1 cellular context compared by ENCODE assay signal in the genomic region with DNA sequence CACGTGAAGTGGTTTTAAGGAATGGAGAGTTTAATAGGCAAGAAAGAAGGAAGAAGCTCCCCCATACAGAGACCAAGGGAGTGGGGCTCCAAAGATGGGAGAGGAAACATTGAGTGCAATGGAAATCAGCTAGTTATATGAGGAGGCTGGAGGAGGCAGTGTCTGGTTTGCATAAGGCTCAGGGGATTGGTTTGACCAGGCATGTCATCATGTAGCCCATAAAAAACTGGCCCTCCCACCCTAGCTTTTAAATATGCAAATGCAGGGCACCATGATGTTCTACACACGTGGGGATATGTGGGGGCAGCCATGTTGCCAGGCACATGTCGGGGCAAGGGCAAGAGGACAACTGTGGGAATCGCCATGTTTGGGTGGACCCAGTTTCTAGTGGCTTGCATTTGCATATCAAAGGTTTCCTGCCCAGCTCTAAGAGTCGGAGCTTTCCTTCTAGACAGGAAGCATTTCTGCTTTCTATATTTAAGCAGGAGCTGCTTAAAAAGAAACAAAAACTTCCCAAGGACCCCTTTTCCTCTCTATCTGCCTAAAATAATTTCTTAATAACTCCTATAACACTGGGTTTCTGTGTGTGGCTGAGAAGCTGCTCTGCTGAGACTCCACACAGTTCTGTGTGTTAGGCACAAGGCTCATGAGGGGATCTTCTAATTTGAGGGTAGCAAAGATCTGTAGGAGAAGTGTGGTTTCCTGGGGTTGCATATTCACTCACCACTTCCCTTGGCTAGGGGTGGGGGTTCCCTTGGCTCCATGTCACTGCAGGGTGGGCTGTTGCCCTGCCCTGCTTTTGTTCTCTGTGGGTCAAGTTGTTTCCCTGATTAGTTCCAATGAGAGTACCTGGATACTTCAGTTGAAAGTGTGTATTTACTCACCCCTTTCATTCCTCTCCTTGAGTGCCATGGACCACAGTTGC.
TF ChIP-seq lines count a peak whose summit lies in the region.

No MANE protein-coding gene starts in this region.

TF ChIP-seq in K562, 482 proteins besides CTCF, POLR2A, EP300 and RAD21 (continued from another document and continues in another):
- TF ChIP-seq ZNF57 (CRISPR knock-in tag; IDR thresholded peaks at IDR 0.05): no peak
- TF ChIP-seq ZNF354B (CRISPR knock-in tag; IDR thresholded peaks at IDR 0.05): no peak
- no peak for TF ChIP-seq PTTG1 (tag; IDR thresholded peaks at IDR 0.05; ENCODE audit: low read depth)
- TF ChIP-seq ZNF780A (CRISPR knock-in tag; IDR thresholded peaks at IDR 0.05): no peak
- TF ChIP-seq, protein P1, sequence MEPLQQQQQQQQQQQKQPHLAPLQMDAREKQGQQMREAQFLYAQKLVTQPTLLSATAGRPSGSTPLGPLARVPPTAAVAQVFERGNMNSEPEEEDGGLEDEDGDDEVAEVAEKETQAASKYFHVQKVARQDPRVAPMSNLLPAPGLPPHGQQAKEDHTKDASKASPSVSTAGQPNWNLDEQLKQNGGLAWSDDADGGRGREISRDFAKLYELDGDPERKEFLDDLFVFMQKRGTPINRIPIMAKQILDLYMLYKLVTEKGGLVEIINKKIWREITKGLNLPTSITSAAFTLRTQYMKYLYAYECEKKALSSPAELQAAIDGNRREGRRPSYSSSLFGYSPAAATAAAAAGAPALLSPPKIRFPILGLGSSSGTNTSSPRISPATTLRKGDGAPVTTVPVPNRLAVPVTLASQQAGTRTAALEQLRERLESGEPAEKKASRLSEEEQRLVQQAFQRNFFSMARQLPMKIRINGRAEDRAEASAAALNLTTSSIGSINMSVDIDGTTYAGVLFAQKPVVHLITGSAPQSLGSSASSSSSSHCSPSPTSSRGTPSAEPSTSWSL (CRISPR knock-in tag; IDR thresholded peaks at IDR 0.05; ENCODE audit: borderline replicate concordance): no peak
- TF ChIP-seq PML (IDR thresholded peaks at IDR 0.05; ENCODE audit: low read length): peak; percentile 61; the same call in 1 of the 2 replicates
- TF ChIP-seq CCAR2 (IDR thresholded peaks at IDR 0.05; ENCODE audit: low read depth, low read length): no peak
- TF ChIP-seq, protein P2, sequence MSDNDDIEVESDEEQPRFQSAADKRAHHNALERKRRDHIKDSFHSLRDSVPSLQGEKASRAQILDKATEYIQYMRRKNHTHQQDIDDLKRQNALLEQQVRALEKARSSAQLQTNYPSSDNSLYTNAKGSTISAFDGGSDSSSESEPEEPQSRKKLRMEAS (CRISPR knock-in tag; IDR thresholded peaks at IDR 0.05): peak; percentile 98
- TF ChIP-seq BMI1 (IDR thresholded peaks at IDR 0.05; ENCODE audit: low read length): no peak
- TF ChIP-seq POLR2AphosphoS2 (IDR thresholded peaks at IDR 0.05; ENCODE audit: low read length): no peak
- peak; percentile 42 for TF ChIP-seq SAP30 (IDR thresholded peaks at IDR 0.05; ENCODE audit: borderline replicate concordance, insufficient read depth, low read depth, low read length, poor library complexity, severe bottlenecking)
- 0 out of 2 replicates have a peak, but pooled peaks have one; percentile 29 for TF ChIP-seq ELF1 (tag; IDR thresholded peaks at IDR 0.05)
- TF ChIP-seq, protein P3, sequence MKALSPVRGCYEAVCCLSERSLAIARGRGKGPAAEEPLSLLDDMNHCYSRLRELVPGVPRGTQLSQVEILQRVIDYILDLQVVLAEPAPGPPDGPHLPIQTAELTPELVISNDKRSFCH (CRISPR knock-in tag; IDR thresholded peaks at IDR 0.05): no peak
- TF ChIP-seq, protein P3 (tag; IDR thresholded peaks at IDR 0.05): no peak
- no peak for TF ChIP-seq SMC3 (conservative IDR thresholded peaks at IDR 0.05; ENCODE audit: insufficient read depth, low read depth, low read length)
- no peak for TF ChIP-seq KDM4B (IDR thresholded peaks at IDR 0.05; ENCODE audit: borderline replicate concordance in 2 of 2, low read depth in 1 of 2)
- TF ChIP-seq, protein P4, sequence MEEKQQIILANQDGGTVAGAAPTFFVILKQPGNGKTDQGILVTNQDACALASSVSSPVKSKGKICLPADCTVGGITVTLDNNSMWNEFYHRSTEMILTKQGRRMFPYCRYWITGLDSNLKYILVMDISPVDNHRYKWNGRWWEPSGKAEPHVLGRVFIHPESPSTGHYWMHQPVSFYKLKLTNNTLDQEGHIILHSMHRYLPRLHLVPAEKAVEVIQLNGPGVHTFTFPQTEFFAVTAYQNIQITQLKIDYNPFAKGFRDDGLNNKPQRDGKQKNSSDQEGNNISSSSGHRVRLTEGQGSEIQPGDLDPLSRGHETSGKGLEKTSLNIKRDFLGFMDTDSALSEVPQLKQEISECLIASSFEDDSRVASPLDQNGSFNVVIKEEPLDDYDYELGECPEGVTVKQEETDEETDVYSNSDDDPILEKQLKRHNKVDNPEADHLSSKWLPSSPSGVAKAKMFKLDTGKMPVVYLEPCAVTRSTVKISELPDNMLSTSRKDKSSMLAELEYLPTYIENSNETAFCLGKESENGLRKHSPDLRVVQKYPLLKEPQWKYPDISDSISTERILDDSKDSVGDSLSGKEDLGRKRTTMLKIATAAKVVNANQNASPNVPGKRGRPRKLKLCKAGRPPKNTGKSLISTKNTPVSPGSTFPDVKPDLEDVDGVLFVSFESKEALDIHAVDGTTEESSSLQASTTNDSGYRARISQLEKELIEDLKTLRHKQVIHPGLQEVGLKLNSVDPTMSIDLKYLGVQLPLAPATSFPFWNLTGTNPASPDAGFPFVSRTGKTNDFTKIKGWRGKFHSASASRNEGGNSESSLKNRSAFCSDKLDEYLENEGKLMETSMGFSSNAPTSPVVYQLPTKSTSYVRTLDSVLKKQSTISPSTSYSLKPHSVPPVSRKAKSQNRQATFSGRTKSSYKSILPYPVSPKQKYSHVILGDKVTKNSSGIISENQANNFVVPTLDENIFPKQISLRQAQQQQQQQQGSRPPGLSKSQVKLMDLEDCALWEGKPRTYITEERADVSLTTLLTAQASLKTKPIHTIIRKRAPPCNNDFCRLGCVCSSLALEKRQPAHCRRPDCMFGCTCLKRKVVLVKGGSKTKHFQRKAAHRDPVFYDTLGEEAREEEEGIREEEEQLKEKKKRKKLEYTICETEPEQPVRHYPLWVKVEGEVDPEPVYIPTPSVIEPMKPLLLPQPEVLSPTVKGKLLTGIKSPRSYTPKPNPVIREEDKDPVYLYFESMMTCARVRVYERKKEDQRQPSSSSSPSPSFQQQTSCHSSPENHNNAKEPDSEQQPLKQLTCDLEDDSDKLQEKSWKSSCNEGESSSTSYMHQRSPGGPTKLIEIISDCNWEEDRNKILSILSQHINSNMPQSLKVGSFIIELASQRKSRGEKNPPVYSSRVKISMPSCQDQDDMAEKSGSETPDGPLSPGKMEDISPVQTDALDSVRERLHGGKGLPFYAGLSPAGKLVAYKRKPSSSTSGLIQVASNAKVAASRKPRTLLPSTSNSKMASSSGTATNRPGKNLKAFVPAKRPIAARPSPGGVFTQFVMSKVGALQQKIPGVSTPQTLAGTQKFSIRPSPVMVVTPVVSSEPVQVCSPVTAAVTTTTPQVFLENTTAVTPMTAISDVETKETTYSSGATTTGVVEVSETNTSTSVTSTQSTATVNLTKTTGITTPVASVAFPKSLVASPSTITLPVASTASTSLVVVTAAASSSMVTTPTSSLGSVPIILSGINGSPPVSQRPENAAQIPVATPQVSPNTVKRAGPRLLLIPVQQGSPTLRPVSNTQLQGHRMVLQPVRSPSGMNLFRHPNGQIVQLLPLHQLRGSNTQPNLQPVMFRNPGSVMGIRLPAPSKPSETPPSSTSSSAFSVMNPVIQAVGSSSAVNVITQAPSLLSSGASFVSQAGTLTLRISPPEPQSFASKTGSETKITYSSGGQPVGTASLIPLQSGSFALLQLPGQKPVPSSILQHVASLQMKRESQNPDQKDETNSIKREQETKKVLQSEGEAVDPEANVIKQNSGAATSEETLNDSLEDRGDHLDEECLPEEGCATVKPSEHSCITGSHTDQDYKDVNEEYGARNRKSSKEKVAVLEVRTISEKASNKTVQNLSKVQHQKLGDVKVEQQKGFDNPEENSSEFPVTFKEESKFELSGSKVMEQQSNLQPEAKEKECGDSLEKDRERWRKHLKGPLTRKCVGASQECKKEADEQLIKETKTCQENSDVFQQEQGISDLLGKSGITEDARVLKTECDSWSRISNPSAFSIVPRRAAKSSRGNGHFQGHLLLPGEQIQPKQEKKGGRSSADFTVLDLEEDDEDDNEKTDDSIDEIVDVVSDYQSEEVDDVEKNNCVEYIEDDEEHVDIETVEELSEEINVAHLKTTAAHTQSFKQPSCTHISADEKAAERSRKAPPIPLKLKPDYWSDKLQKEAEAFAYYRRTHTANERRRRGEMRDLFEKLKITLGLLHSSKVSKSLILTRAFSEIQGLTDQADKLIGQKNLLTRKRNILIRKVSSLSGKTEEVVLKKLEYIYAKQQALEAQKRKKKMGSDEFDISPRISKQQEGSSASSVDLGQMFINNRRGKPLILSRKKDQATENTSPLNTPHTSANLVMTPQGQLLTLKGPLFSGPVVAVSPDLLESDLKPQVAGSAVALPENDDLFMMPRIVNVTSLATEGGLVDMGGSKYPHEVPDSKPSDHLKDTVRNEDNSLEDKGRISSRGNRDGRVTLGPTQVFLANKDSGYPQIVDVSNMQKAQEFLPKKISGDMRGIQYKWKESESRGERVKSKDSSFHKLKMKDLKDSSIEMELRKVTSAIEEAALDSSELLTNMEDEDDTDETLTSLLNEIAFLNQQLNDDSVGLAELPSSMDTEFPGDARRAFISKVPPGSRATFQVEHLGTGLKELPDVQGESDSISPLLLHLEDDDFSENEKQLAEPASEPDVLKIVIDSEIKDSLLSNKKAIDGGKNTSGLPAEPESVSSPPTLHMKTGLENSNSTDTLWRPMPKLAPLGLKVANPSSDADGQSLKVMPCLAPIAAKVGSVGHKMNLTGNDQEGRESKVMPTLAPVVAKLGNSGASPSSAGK (IDR thresholded peaks at IDR 0.05): peak; percentile 76
- TF ChIP-seq ZNF124 (CRISPR knock-in tag; IDR thresholded peaks at IDR 0.05): no peak
- peak; percentile 65; the same call in 1 of the 2 replicates for TF ChIP-seq GTF2F1 (IDR thresholded peaks at IDR 0.05; ENCODE audit: low read depth, low read length)
- TF ChIP-seq, protein P5, sequence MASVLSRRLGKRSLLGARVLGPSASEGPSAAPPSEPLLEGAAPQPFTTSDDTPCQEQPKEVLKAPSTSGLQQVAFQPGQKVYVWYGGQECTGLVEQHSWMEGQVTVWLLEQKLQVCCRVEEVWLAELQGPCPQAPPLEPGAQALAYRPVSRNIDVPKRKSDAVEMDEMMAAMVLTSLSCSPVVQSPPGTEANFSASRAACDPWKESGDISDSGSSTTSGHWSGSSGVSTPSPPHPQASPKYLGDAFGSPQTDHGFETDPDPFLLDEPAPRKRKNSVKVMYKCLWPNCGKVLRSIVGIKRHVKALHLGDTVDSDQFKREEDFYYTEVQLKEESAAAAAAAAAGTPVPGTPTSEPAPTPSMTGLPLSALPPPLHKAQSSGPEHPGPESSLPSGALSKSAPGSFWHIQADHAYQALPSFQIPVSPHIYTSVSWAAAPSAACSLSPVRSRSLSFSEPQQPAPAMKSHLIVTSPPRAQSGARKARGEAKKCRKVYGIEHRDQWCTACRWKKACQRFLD (CRISPR knock-in tag; IDR thresholded peaks at IDR 0.05): no peak
- TF ChIP-seq GABPA (tag; conservative IDR thresholded peaks at IDR 0.05; ENCODE audit: low read depth): peak; percentile 51; the same call in 1 of the 2 replicates
- TF ChIP-seq, protein P6, sequence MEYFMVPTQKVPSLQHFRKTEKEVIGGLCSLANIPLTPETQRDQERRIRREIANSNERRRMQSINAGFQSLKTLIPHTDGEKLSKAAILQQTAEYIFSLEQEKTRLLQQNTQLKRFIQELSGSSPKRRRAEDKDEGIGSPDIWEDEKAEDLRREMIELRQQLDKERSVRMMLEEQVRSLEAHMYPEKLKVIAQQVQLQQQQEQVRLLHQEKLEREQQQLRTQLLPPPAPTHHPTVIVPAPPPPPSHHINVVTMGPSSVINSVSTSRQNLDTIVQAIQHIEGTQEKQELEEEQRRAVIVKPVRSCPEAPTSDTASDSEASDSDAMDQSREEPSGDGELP (CRISPR knock-in tag; IDR thresholded peaks at IDR 0.05; ENCODE audit: borderline replicate concordance): peak; percentile 51; the same call in 1 of the 2 replicates
- TF ChIP-seq ZNF644 (tag; IDR thresholded peaks at IDR 0.05; ENCODE audit: low read depth): peak; percentile 55; the same call in 1 of the 2 replicates
- TF ChIP-seq SIRT6 (IDR thresholded peaks at IDR 0.05; ENCODE audit: low read depth, low read length): no peak
- TF ChIP-seq TEAD4 (IDR thresholded peaks at IDR 0.05; ENCODE audit: low read length): no peak
- no peak for TF ChIP-seq TEAD4 (CRISPR knock-in tag; IDR thresholded peaks at IDR 0.05; ENCODE audit: borderline replicate concordance)
- TF ChIP-seq CEBPB (tag; IDR thresholded peaks at IDR 0.05): no peak
- TF ChIP-seq ZC3H8 (IDR thresholded peaks at IDR 0.05): no peak
- TF ChIP-seq, protein P7, sequence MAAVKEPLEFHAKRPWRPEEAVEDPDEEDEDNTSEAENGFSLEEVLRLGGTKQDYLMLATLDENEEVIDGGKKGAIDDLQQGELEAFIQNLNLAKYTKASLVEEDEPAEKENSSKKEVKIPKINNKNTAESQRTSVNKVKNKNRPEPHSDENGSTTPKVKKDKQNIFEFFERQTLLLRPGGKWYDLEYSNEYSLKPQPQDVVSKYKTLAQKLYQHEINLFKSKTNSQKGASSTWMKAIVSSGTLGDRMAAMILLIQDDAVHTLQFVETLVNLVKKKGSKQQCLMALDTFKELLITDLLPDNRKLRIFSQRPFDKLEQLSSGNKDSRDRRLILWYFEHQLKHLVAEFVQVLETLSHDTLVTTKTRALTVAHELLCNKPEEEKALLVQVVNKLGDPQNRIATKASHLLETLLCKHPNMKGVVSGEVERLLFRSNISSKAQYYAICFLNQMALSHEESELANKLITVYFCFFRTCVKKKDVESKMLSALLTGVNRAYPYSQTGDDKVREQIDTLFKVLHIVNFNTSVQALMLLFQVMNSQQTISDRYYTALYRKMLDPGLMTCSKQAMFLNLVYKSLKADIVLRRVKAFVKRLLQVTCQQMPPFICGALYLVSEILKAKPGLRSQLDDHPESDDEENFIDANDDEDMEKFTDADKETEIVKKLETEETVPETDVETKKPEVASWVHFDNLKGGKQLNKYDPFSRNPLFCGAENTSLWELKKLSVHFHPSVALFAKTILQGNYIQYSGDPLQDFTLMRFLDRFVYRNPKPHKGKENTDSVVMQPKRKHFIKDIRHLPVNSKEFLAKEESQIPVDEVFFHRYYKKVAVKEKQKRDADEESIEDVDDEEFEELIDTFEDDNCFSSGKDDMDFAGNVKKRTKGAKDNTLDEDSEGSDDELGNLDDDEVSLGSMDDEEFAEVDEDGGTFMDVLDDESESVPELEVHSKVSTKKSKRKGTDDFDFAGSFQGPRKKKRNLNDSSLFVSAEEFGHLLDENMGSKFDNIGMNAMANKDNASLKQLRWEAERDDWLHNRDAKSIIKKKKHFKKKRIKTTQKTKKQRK (IDR thresholded peaks at IDR 0.05; ENCODE audit: borderline replicate concordance, low read depth, low read length): no peak
- no peak for TF ChIP-seq LARP7 (IDR thresholded peaks at IDR 0.05)
- no peak for TF ChIP-seq HNRNPL (IDR thresholded peaks at IDR 0.05; ENCODE audit: low read depth, low read length)
- TF ChIP-seq HEY1 (CRISPR knock-in tag; IDR thresholded peaks at IDR 0.05; ENCODE audit: borderline replicate concordance): no peak
- TF ChIP-seq, protein P8, sequence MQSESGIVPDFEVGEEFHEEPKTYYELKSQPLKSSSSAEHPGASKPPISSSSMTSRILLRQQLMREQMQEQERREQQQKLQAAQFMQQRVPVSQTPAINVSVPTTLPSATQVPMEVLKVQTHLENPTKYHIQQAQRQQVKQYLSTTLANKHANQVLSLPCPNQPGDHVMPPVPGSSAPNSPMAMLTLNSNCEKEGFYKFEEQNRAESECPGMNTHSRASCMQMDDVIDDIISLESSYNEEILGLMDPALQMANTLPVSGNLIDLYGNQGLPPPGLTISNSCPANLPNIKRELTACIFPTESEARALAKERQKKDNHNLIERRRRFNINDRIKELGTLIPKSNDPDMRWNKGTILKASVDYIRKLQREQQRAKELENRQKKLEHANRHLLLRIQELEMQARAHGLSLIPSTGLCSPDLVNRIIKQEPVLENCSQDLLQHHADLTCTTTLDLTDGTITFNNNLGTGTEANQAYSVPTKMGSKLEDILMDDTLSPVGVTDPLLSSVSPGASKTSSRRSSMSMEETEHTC (IDR thresholded peaks at IDR 0.05): no peak
- no peak for TF ChIP-seq TSC22D4 (tag; IDR thresholded peaks at IDR 0.05)
- no peak for TF ChIP-seq ZNF316 (IDR thresholded peaks at IDR 0.05)
